19 cellular contexts compared by ENCODE assay signal in genomic region chr3:32873491-32874130, GRCh38. TPM values are rescaled to one million over a fixed set of nuclear protein-coding genes. Genes with fewer than 3 reads are reported as not detected.
A peak's percentile ranks its signal among the peaks of the same experiment; 100 is the strongest.
DNase-seq lines count a peak whose midpoint lies in the region; ATAC-seq and TF ChIP-seq lines count a peak whose summit lies in the region.
"Had no signal": no experiment of that assay in that cellular context is flagged by ENCODE, and none has a peak within 500 bp of the region (broad histone marks: within the 10 kb centered on the region; RNA-seq: fewer than 3 reads in every experiment).

No MANE protein-coding gene starts in this region.

- H4K20me1 ChIP-seq in OCI-LY3 (ENCODE audit: insufficient read depth, low read length) (no peaks in the 10 kb centered on the region), hepatocyte (ENCODE audit: insufficient read depth, poor library complexity, severe bottlenecking) (peaks cover 4% of the 10 kb centered on the region)

- H3K9me2 ChIP-seq in hepatocyte (replicated peaks; ENCODE audit: insufficient read depth): no peaks in the 10 kb centered on the region

- no peaks in the 10 kb centered on the region for H3K79me2 ChIP-seq in OCI-LY3 (ENCODE audit: low read length)
- H3K79me2 ChIP-seq in hepatocyte: peaks cover 76% of the 10 kb centered on the region

- no peaks in the 10 kb centered on the region for H3K9me3 Mint-ChIP-seq in activated CD8-positive, alpha-beta T cell treated with anti-CD3 and anti-CD28 coated beads, Interleukin-2, amount 10 ng/mL, durations not matched to agents 7 days and 5 days (ENCODE audit: insufficient read depth)
- H3K9me3 Mint-ChIP-seq: activated T-cell treated with anti-CD3 and anti-CD28 coated beads, Interleukin-2, amount 50 U/mL, for 24 hours; T-cell had no signal

- H3K4me3 ChIP-seq in HL-60 (replicated peaks; ENCODE audit: insufficient read depth, low read length) (no peak overlapping the region), OCI-LY3 (ENCODE audit: low read length) (no peak overlapping the region), hepatocyte (no peak overlapping the region), testis (no peak overlapping the region)
- H3K4me3 ChIP-seq: pancreas had no signal

- H3K4me1 Mint-ChIP-seq in activated CD8-positive, alpha-beta T cell treated with anti-CD3 and anti-CD28 coated beads, Interleukin-2, amount 10 ng/mL, durations not matched to agents 7 days and 5 days (ENCODE audit: low read depth): no peaks in the 10 kb centered on the region
- H3K4me1 Mint-ChIP-seq: T-cell had no signal

- H3K4me1 ChIP-seq in OCI-LY3 (ENCODE audit: low read length) (peaks cover 5% of the 10 kb centered on the region; the same call in 1 of the 2 replicates), hepatocyte (ENCODE audit: insufficient read depth) (peaks cover 31% of the 10 kb centered on the region), testis (peaks cover 10% of the 10 kb centered on the region)
- H3K4me1 ChIP-seq: pancreas had no signal

- H3K36me3 ChIP-seq in OCI-LY3 (replicated peaks; ENCODE audit: low read depth, low read length) (no peaks in the 10 kb centered on the region), hepatocyte (replicated peaks; ENCODE audit: insufficient read depth, low read depth) (no peaks in the 10 kb centered on the region), testis (ENCODE audit: low read depth, missing control alignments) (no peaks in the 10 kb centered on the region)
- H3K36me3 ChIP-seq: pancreas had no signal

- ATAC-seq in activated CD8-positive, alpha-beta T cell treated with anti-CD3 and anti-CD28 coated beads, Interleukin-2, amount 10 ng/mL, durations not matched to agents 7 days and 5 days: no peak
- ATAC-seq: T-cell had no signal

- no peak overlapping the region for H3K4me3 Mint-ChIP-seq in activated CD8-positive, alpha-beta T cell treated with anti-CD3 and anti-CD28 coated beads, Interleukin-2, amount 10 ng/mL, durations not matched to agents 7 days and 5 days
- H3K4me3 Mint-ChIP-seq: activated T-cell treated with anti-CD3 and anti-CD28 coated beads, Interleukin-2, amount 50 U/mL, for 24 hours; T-cell had no signal

- H3K4me2 ChIP-seq in OCI-LY3 (ENCODE audit: low read length) (no peak overlapping the region), hepatocyte (no peak overlapping the region)

- H3K27ac ChIP-seq in HL-60 (replicated peaks): no peak overlapping the region
- no peak overlapping the region for H3K27ac ChIP-seq in OCI-LY3 (ENCODE audit: low read length)
- peak overlapping the region; percentile 2 for H3K27ac ChIP-seq in hepatocyte
- H3K27ac ChIP-seq in testis: no peak overlapping the region
- H3K27ac ChIP-seq: pancreas had no signal

- peaks cover 31% of the 10 kb centered on the region for H3K27me3 Mint-ChIP-seq in activated CD8-positive, alpha-beta T cell treated with anti-CD3 and anti-CD28 coated beads, Interleukin-2, amount 10 ng/mL, durations not matched to agents 7 days and 5 days (ENCODE audit: low read depth)

- no peaks in the 10 kb centered on the region for H3K36me3 Mint-ChIP-seq in activated CD8-positive, alpha-beta T cell treated with anti-CD3 and anti-CD28 coated beads, Interleukin-2, amount 10 ng/mL, durations not matched to agents 7 days and 5 days (ENCODE audit: low read depth)
- H3K36me3 Mint-ChIP-seq: T-cell had no signal

- no peaks in the 10 kb centered on the region for H3K27me3 ChIP-seq in HL-60 (ENCODE audit: insufficient read depth, poor library complexity, severe bottlenecking)
- H3K27me3 ChIP-seq in OCI-LY3 (ENCODE audit: low read depth, low read length): peaks cover 9% of the 10 kb centered on the region; the same call in 1 of the 2 replicates
- H3K27me3 ChIP-seq in hepatocyte: no peaks in the 10 kb centered on the region
- H3K27me3 ChIP-seq in testis: no peaks in the 10 kb centered on the region
- H3K27me3 ChIP-seq: pancreas had no signal

- H3K9ac ChIP-seq in OCI-LY3 (ENCODE audit: low read length): no peak overlapping the region

- WGBS in hepatocyte (ENCODE audit: low lambda C conversion rate, missing lambda C conversion rate): 83% methylated on average over 13 of the region's 13 CpGs
- 71 to 74% methylated on average over 12 to 13 of the region's 13 CpGs for WGBS in testis, 2 donors

- no peaks in the 10 kb centered on the region for H3K9me3 ChIP-seq in OCI-LY3 (ENCODE audit: insufficient read depth, low read length)
- no peaks in the 10 kb centered on the region for H3K9me3 ChIP-seq in hepatocyte (ENCODE audit: low read depth)
- no peaks in the 10 kb centered on the region for H3K9me3 ChIP-seq in testis
- H3K9me3 ChIP-seq: pancreas had no signal

- no peak for TF ChIP-seq POLR2A in testis (IDR thresholded peaks at IDR 0.05)

- DNase-seq in 8988T (peak; percentile 42), HL-60 (ENCODE audit: low read depth in 1 of 2, low spot score in 1 of 2) (peak; percentile 6 to 61), hepatocyte (ENCODE audit: low spot score) (no peak), Ammon's horn (ENCODE audit: low spot score) (no peak), testis (no peak), NCI-H1092 (lab: John Stamatoyannopoulos, UW) (no peak)
- no peak for DNase-seq in activated CD8-positive, alpha-beta T cell treated with anti-CD3 and anti-CD28 coated beads, Interleukin-2, amount 10 ng/mL, durations not matched to agents 7 days and 5 days
- DNase-seq: activated T-cell treated with anti-CD3 and anti-CD28 coated beads, Interleukin-2, amount 50 U/mL, for 24 hours; amniotic stem cell; dermis blood vessel endothelial cell; HCEC 1CT; mesendoderm; NCI-H146; NK-92 treated with Interleukin-12 subunit alpha and Interleukin-12 subunit beta, amount 100 ng/mL, for 24 hours; pancreas; stimulated activated CD4-positive, alpha-beta T cell treated with anti-CD3 and anti-CD28 coated beads, Interleukin-15, amount 100 ng/mL, for 24 hours; T-cell had no signal

- TF ChIP-seq CTCF in HL-60 (IDR thresholded peaks at IDR 0.05; ENCODE audit: insufficient read depth, low read length) (no peak), OCI-LY3 (IDR thresholded peaks at IDR 0.05; ENCODE audit: low read depth, low read length) (peak; percentile 33), hepatocyte (IDR thresholded peaks at IDR 0.05; ENCODE audit: poor library complexity) (no peak), testis (IDR thresholded peaks at IDR 0.05) (no peak)

- POLR2A ChIA-PET in activated CD8-positive, alpha-beta T cell treated with anti-CD3 and anti-CD28 coated beads, Interleukin-2, amount 10 ng/mL, durations not matched to agents 7 days and 5 days (lab: Charles Lee): no interaction called here

- CTCF ChIA-PET in activated CD8-positive, alpha-beta T cell treated with anti-CD3 and anti-CD28 coated beads, Interleukin-2, amount 10 ng/mL, durations not matched to agents 7 days and 5 days (lab: Charles Lee): no interaction called here

- 0 out of 2 replicates have a peak overlapping the region, but pooled peaks have one; percentile 23 for H2AFZ ChIP-seq in OCI-LY3 (ENCODE audit: low read depth, low read length)
- no peak overlapping the region for H2AFZ ChIP-seq in hepatocyte

- intact Hi-C loops in testis (cut with DNase I; ENCODE audit: low total_unique reads): no loop called here

- no peak overlapping the region for H3K27ac Mint-ChIP-seq in activated CD8-positive, alpha-beta T cell treated with anti-CD3 and anti-CD28 coated beads, Interleukin-2, amount 10 ng/mL, durations not matched to agents 7 days and 5 days
- H3K27ac Mint-ChIP-seq: activated T-cell treated with anti-CD3 and anti-CD28 coated beads, Interleukin-2, amount 50 U/mL, for 24 hours; T-cell had no signal

RNA-seq across cellular contexts. Expression of gene TRIM71, which starts 55.8 kb away (rescaled TPM):
- total RNA-seq in hepatocyte (11.5 and 14.5 TPM in 2 replicates), testis (10 to 100 TPM; 20.6 to 21.0 TPM)
- polyA plus RNA-seq in hepatocyte (1.9 and 2.5 TPM in 2 replicates), testis (ENCODE audit: insufficient read depth, low read depth, low replicate concordance) (9.9 TPM)
- total RNA-seq in activated CD8-positive, alpha-beta T cell treated with anti-CD3 and anti-CD28 coated beads, Interleukin-2, amount 10 ng/mL, durations not matched to agents 7 days and 5 days: not detected
- total RNA-seq: dermis blood vessel endothelial cell had no signal
- polyA plus RNA-seq: urinary bladder had no signal

Comparison
In these comparisons a context has a peak if more than half of its experiments do, and no peak if none do; other contexts are left out.
1. DNase-seq: peak in 8988T (single experiment) and HL-60 (2 of 2); none in hepatocyte (single experiment), Ammon's horn (single experiment), testis (single experiment), activated CD8-positive, alpha-beta T cell treated with anti-CD3 and anti-CD28 coated beads, Interleukin-2, amount 10 ng/mL, durations not matched to agents 7 days and 5 days (single experiment) and NCI-H1092 (single experiment).
2. RNA of gene TRIM71, which starts 55.8 kb away (total RNA-seq): 20.6 to 21.0 TPM in testis and 11.5 to 14.5 TPM in hepatocyte; not detected in activated CD8-positive, alpha-beta T cell treated with anti-CD3 and anti-CD28 coated beads, Interleukin-2, amount 10 ng/mL, durations not matched to agents 7 days and 5 days; every median in the first group is over 10 times any median in the second.